Comparison of ENCODE assay signal across 14 cellular contexts in the genomic region with DNA sequence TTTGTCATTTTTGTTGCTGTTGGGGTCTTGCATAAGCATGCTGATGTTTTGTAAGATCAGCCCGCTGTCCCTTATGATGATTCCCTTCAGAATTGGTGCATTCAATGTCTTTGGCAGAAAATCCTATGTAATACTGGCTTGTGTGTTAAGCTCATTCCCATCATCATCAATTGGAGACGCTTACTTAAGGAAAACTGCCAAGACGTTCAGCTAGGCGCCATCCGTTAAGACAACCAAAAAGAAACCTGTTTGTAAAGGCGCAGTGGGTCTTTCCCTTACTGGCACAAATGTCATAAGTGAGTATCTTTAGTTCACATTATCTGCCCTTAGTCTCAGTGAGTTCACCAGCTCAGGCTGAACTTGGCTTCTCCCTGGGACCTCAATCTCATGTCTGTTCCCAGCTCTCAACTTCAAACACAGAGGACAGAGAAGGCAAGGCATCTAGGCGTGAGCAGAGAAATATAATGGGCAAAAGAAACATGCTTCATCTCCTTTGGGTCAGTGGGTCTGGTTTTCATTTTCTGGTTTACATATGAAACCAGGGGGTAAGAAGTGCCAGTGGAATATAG.
DNase-seq lines count a peak whose midpoint lies in the region; ATAC-seq and TF ChIP-seq lines count a peak whose summit lies in the region.
"Had no signal": no experiment of that assay in that cellular context is flagged by ENCODE, and none has a peak within 500 bp of the region (broad histone marks: within the 10 kb centered on the region; RNA-seq: fewer than 3 reads in every experiment).

No MANE protein-coding gene starts in this region.

- H3K36me3 ChIP-seq in left ventricle myocardium inferior (no peaks in the 10 kb centered on the region), skeletal muscle satellite cell (ENCODE audit: insufficient read depth, low read length) (no peaks in the 10 kb centered on the region)
- H3K36me3 ChIP-seq: brain microvascular endothelial cell had no signal

- H3K27ac ChIP-seq in VCaP: peak overlapping the region; percentile 66
- peak overlapping the region; percentile 88 for H3K27ac ChIP-seq in left ventricle myocardium inferior (replicated peaks)
- H3K27ac ChIP-seq: brain microvascular endothelial cell, foreskin keratinocyte had no signal

- peak overlapping the region; percentile 88 for H3K4me2 ChIP-seq in skeletal muscle satellite cell (ENCODE audit: low read length)

- H3K4me1 Mint-ChIP-seq in activated naive CD4-positive, alpha-beta T cell treated with anti-CD3 and anti-CD28 coated beads, Interleukin-2, amount 50 U/mL, for 24 hours: peaks cover 11% of the 10 kb centered on the region

- intact Hi-C loops in left ventricle myocardium inferior (cut with micrococcal nuclease): no loop called here
- intact Hi-C loops in posterior vena cava (cut with DNase I): no loop called here

- H3K27me3 Mint-ChIP-seq in activated naive CD4-positive, alpha-beta T cell treated with anti-CD3 and anti-CD28 coated beads, Interleukin-2, amount 50 U/mL, for 24 hours: peaks cover 13% of the 10 kb centered on the region

- ATAC-seq in GM18505 (IDR thresholded peaks at IDR 0.05; ENCODE audit: unreplicated experiment): no peak

- no peak for DNase-seq in activated naive CD4-positive, alpha-beta T cell (lab: John Stamatoyannopoulos, UW)
- DNase-seq in left ventricle myocardium inferior (no peak), posterior vena cava (ENCODE audit: low spot score) (no peak)
- no peak for DNase-seq in activated CD4-positive, CD25-positive, alpha-beta regulatory T cell treated with anti-CD3 and anti-CD28 coated beads, Interleukin-2, amount 50 U/mL, for 72 hours
- DNase-seq: activated gamma-delta T cell had no signal

- H3K27ac Mint-ChIP-seq in activated naive CD4-positive, alpha-beta T cell treated with anti-CD3 and anti-CD28 coated beads, Interleukin-2, amount 50 U/mL, for 24 hours: peak overlapping the region; percentile 13
- H3K27ac Mint-ChIP-seq: stimulated activated memory B cell treated with anti-CD40 and anti-IgM and Interleukin-4, amounts not matched to agents 10 μg/mL and 1 μg/mL and 100 μg/mL, for 72 hours; T-helper 1 cell treated with Interleukin-12 subunit alpha and Interleukin-12 subunit beta and Interleukin-4 antibody, amounts not matched to agents 30 μg/mL and 1 μg/mL, for 36 hours had no signal

- no peaks in the 10 kb centered on the region for H3K36me3 Mint-ChIP-seq in activated naive CD4-positive, alpha-beta T cell treated with anti-CD3 and anti-CD28 coated beads, Interleukin-2, amount 50 U/mL, for 24 hours
- H3K36me3 Mint-ChIP-seq: stimulated activated memory B cell treated with anti-CD40 and anti-IgM and Interleukin-4, amounts not matched to agents 10 μg/mL and 1 μg/mL and 100 μg/mL, for 72 hours had no signal

- H3K4me3 Mint-ChIP-seq in activated naive CD4-positive, alpha-beta T cell treated with anti-CD3 and anti-CD28 coated beads, Interleukin-2, amount 50 U/mL, for 24 hours: no peak overlapping the region

- TF ChIP-seq CTCF in VCaP (conservative IDR thresholded peaks at IDR 0.05) (no peak), left ventricle myocardium inferior (IDR thresholded peaks at IDR 0.05; ENCODE audit: borderline replicate concordance) (no peak)

- no peak for TF ChIP-seq POLR2A in GM18505 (IDR thresholded peaks at IDR 0.05; ENCODE audit: borderline replicate concordance, extremely low read depth, insufficient read depth, insufficient read length)

- H3K4me1 ChIP-seq in left ventricle myocardium inferior: peaks cover 67% of the 10 kb centered on the region
- peaks cover 21% of the 10 kb centered on the region for H3K4me1 ChIP-seq in skeletal muscle satellite cell (ENCODE audit: control insufficient read depth, insufficient read depth, low read length)

- no peak overlapping the region for H3K9ac ChIP-seq in skeletal muscle satellite cell (ENCODE audit: low read depth, low read length)

- H3K9me3 ChIP-seq in left ventricle myocardium inferior (replicated peaks) (no peaks in the 10 kb centered on the region), skeletal muscle satellite cell (replicated peaks; ENCODE audit: low read length) (no peaks in the 10 kb centered on the region)

- H3K4me3 ChIP-seq in left ventricle myocardium inferior: no peak overlapping the region
- no peak overlapping the region for H3K4me3 ChIP-seq in skeletal muscle satellite cell (ENCODE audit: low read length)
- H3K4me3 ChIP-seq: lung had no signal

- H3K9me3 Mint-ChIP-seq in activated naive CD4-positive, alpha-beta T cell treated with anti-CD3 and anti-CD28 coated beads, Interleukin-2, amount 50 U/mL, for 24 hours: no peaks in the 10 kb centered on the region
- H3K9me3 Mint-ChIP-seq: stimulated activated memory B cell treated with anti-CD40 and anti-IgM and Interleukin-4, amounts not matched to agents 10 μg/mL and 1 μg/mL and 100 μg/mL, for 72 hours; T-helper 1 cell treated with Interleukin-12 subunit alpha and Interleukin-12 subunit beta and Interleukin-4 antibody, amounts not matched to agents 30 μg/mL and 1 μg/mL, for 36 hours had no signal

- no peaks in the 10 kb centered on the region for H3K27me3 ChIP-seq in left ventricle myocardium inferior (ENCODE audit: low read depth)
- no peaks in the 10 kb centered on the region for H3K27me3 ChIP-seq in skeletal muscle satellite cell (ENCODE audit: control insufficient read depth, insufficient read depth, low read length)
- H3K27me3 ChIP-seq: brain microvascular endothelial cell, foreskin keratinocyte had no signal
